13 cellular contexts compared by ENCODE assay signal in the genomic region with DNA sequence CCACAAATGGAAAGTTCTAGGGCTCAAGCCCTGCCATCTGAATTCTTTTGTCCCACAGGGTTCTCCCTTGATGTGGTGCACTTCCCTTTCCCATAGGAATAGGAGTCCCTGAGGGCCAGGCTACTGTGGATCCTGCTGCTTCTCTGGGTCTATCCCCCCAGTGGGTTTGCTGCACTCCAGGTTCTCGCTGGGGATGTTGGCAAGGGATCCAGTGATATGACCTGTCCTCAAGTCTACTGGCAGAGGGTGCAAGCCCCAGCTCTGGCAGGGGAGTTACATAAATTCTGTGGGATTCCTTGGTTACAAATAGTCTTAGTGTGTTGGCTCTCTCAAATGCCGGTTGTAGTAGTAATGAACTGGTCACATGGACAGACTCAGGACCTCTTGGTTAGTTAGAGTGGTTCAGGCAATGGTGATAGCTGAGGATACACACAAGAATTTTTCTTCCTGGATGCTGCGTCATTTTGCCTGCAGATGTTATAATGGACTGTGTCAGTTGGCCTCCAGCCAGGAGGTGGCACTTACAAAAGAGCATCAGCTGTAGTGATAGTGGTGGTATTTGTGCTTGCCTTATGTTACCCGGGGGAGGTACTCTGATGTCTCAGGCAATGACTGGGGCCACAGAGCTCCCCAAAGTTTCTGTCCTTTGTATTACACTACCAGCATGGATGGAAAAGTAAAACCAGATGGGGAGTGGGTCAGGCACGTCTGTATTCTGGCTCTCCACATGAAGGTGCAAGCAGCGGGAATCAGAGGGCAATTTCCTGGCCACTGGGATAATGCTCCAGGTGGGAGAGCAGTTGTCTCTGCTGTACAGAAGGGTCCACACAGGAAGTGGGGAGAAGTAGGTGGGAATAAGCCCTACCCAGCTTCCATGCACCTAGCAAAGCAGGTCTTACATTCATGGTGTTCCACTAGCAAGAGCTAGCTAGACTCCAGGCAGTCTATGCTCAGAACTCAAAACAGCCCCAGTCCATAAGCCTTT.
"Had no signal": no experiment of that assay in that cellular context is flagged by ENCODE, and none has a peak within 500 bp of the region (broad histone marks: within the 10 kb centered on the region; RNA-seq: fewer than 3 reads in every experiment).

No MANE protein-coding gene starts in this region.

- H3K4me3 ChIP-seq: adrenal gland, coronary artery, heart left ventricle, sigmoid colon had no signal

- H3K36me3 ChIP-seq: adrenal gland, heart left ventricle, sigmoid colon had no signal

- H3K4me1 ChIP-seq: adrenal gland, heart left ventricle, sigmoid colon had no signal

- H3K27ac ChIP-seq: adrenal gland, coronary artery, heart left ventricle, sigmoid colon had no signal

- H3K9me3 ChIP-seq: adrenal gland had no signal

- ATAC-seq: left lobe of liver, WTC11 had no signal

- DNase-seq: activated CD4-positive, alpha-beta T cell treated with anti-CD3 and anti-CD28 coated beads, Interleukin-2, amount 10 ng/mL, durations not matched to agents 24 days and 14 days; activated CD8-positive, alpha-beta memory T cell treated with anti-CD3 and anti-CD28 coated beads for 24 hours; activated naive CD4-positive, alpha-beta T cell treated with anti-CD3 and anti-CD28 coated beads, Interleukin-2, amount 50 U/mL, for 16 hours; adrenal gland; central memory CD4-positive, alpha-beta T cell; effector CD4-positive, alpha-beta T cell; mesendoderm; sigmoid colon; stimulated activated CD4-positive, alpha-beta T cell treated with anti-CD3 and anti-CD28 coated beads, Interleukin-12 subunit alpha, Interleukin-12 subunit beta, amount 100 ng/mL, for 4 hours had no signal

- H3K27me3 ChIP-seq: adrenal gland, heart left ventricle, sigmoid colon had no signal
